ENCODE assay signal across 9 cellular contexts in the genomic region with DNA sequence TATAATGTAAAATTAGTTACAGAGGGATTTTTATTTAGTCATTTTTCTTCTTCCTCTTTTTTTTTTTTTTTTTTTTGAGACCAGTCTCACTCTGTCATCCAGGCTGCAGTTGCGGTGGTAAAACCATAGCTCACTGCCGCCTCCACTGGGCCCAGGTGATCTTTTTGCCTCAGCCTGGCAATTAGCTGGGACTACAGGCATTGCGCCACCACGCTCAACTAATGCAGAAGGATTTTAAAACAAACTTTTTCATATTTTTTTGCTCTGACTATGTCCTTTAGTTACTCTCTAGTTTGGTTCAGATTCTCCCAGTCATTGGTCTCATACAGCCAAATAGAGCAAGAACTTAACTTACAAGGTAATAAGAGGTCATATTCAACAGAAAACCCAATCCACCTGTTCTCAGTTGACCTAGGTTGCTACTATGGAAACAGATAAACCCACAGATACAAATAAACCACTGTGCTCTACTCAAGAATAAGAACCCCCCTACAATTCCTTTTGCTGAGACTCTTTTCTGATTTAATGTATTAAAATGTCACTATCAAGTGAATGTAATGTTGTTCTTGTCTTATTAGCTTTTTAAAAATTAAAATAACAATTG. TPM values are rescaled to one million over a fixed set of nuclear protein-coding genes. Genes with fewer than 3 reads are reported as not detected.
DNase-seq lines count a peak whose midpoint lies in the region; ATAC-seq and TF ChIP-seq lines count a peak whose summit lies in the region.
"Had no signal": no experiment of that assay in that cellular context is flagged by ENCODE, and none has a peak within 500 bp of the region (broad histone marks: within the 10 kb centered on the region; RNA-seq: fewer than 3 reads in every experiment).

No MANE protein-coding gene starts in this region.

- CTCF ChIA-PET in SK-N-SH (lab: Yijun Ruan, JAX), result no interaction called here

- POLR2A ChIA-PET in SK-N-SH (lab: Yijun Ruan, JAX), result no interaction called here

- no peaks in the 10 kb centered on the region for H3K27me3 ChIP-seq in SK-N-SH (ENCODE audit: insufficient read depth)
- H3K27me3 ChIP-seq: BLaER1 had no signal

- H3K27me3 Mint-ChIP-seq in natural killer cell (ENCODE audit: low read depth in 2 of 2), result no peaks in the 10 kb centered on the region
- peaks cover 0 to 2% of the 10 kb centered on the region in 2 donors for H3K27me3 Mint-ChIP-seq in natural killer cell treated with Interleukin-12 subunit alpha and Interleukin-12 subunit beta and Interleukin-15 and Interleukin-18, amount 100 ng/mL, for 72 hours
- no peaks in the 10 kb centered on the region for H3K27me3 Mint-ChIP-seq in progenitor cell of endocrine pancreas

- no peak overlapping the region for H3K27ac ChIP-seq in SK-N-SH (ENCODE audit: low read depth in 2 of 2, low read length in 1 of 2)
- H3K27ac ChIP-seq: BLaER1 had no signal

- H3K79me2 ChIP-seq in SK-N-SH (ENCODE audit: insufficient read depth), result no peaks in the 10 kb centered on the region

- H3K9ac ChIP-seq in SK-N-SH, result no peak overlapping the region
- H3K9ac ChIP-seq: BLaER1 had no signal

- DNase-seq in natural killer cell (no peak), progenitor cell of endocrine pancreas (ENCODE audit: low spot score, unreplicated experiment) (no peak), NCI-H1092 (lab: John Stamatoyannopoulos, UW) (no peak), SK-N-SH (no peak), NCI-H1092 treated with DMSO at 0.1 percent for 48 hours (lab: John Stamatoyannopoulos, UW) (no peak)
- no peak for DNase-seq in natural killer cell treated with Interleukin-12 subunit alpha and Interleukin-12 subunit beta and Interleukin-15 and Interleukin-18, amount 100 ng/mL, for 72 hours (ENCODE audit: low spot score)
- peak; percentile 46 for DNase-seq in activated CD4-positive, alpha-beta T cell treated with anti-CD3 and anti-CD28 coated beads, Interleukin-2, amount 50 U/mL, for 1 hour

- H3K4me3 ChIP-seq in SK-N-SH (ENCODE audit: low read depth in 2 of 2, low read length in 1 of 2), result no peak overlapping the region
- H3K4me3 ChIP-seq: BLaER1 had no signal

- H3K36me3 ChIP-seq in SK-N-SH (replicated peaks in 1 of 2; ENCODE audit: control insufficient read depth in 1 of 2, insufficient read depth in 2 of 2, low read length in 1 of 2), result no peaks in the 10 kb centered on the region
- H3K36me3 ChIP-seq: BLaER1 had no signal

- peaks cover 5 to 11% of the 10 kb centered on the region in 2 donors for H3K4me1 Mint-ChIP-seq in natural killer cell
- peaks cover 0 to 5% of the 10 kb centered on the region in 2 donors for H3K4me1 Mint-ChIP-seq in natural killer cell treated with Interleukin-12 subunit alpha and Interleukin-12 subunit beta and Interleukin-15 and Interleukin-18, amount 100 ng/mL, for 72 hours (ENCODE audit: low read depth in 2 of 2)
- peaks cover 25% of the 10 kb centered on the region for H3K4me1 Mint-ChIP-seq in progenitor cell of endocrine pancreas (ENCODE audit: low read depth)

- H3K36me3 Mint-ChIP-seq in natural killer cell (no peaks in the 10 kb centered on the region), progenitor cell of endocrine pancreas (ENCODE audit: insufficient read depth) (peaks cover 1% of the 10 kb centered on the region)
- no peaks in the 10 kb centered on the region for H3K36me3 Mint-ChIP-seq in natural killer cell treated with Interleukin-12 subunit alpha and Interleukin-12 subunit beta and Interleukin-15 and Interleukin-18, amount 100 ng/mL, for 72 hours

- H2AFZ ChIP-seq in SK-N-SH (ENCODE audit: low read depth), result no peak overlapping the region

- no peak for TF ChIP-seq RAD21 in SK-N-SH (IDR thresholded peaks at IDR 0.05; ENCODE audit: low read length)

- H3K9me3 Mint-ChIP-seq in natural killer cell, result no peaks in the 10 kb centered on the region
- H3K9me3 Mint-ChIP-seq in natural killer cell treated with Interleukin-12 subunit alpha and Interleukin-12 subunit beta and Interleukin-15 and Interleukin-18, amount 100 ng/mL, for 72 hours, result no peaks in the 10 kb centered on the region
- H3K9me3 Mint-ChIP-seq in progenitor cell of endocrine pancreas (ENCODE audit: low read depth), result peaks cover 9% of the 10 kb centered on the region

- no peaks in the 10 kb centered on the region for H3K4me1 ChIP-seq in SK-N-SH (ENCODE audit: control insufficient read depth in 1 of 2, insufficient read depth in 2 of 2, low read depth in 1 of 2, low read length in 1 of 2)

- H4K20me1 ChIP-seq in SK-N-SH (ENCODE audit: insufficient read depth), result no peaks in the 10 kb centered on the region
- H4K20me1 ChIP-seq: BLaER1 had no signal

- peak; percentile 59 to 64 (median 63) for ATAC-seq in natural killer cell
- no peak for ATAC-seq in natural killer cell treated with Interleukin-12 subunit alpha and Interleukin-12 subunit beta and Interleukin-15 and Interleukin-18, amount 100 ng/mL, for 72 hours
- peak; percentile 93 for ATAC-seq in HG03520 (IDR thresholded peaks at IDR 0.05; ENCODE audit: unreplicated experiment)

- WGBS in SK-N-SH (ENCODE audit: low lambda C conversion rate), result 83% methylated on average over 4 of the region's 4 CpGs

- no peak for TF ChIP-seq EP300 in SK-N-SH (IDR thresholded peaks at IDR 0.05; ENCODE audit: borderline replicate concordance in 1 of 2, low read depth in 1 of 2, low read length in 1 of 2)

- no peaks in the 10 kb centered on the region for H3K9me2 ChIP-seq in SK-N-SH

- H3K27ac Mint-ChIP-seq in natural killer cell, result no peak overlapping the region
- H3K27ac Mint-ChIP-seq in natural killer cell treated with Interleukin-12 subunit alpha and Interleukin-12 subunit beta and Interleukin-15 and Interleukin-18, amount 100 ng/mL, for 72 hours, result no peak overlapping the region
- peak overlapping the region; percentile 76 for H3K27ac Mint-ChIP-seq in progenitor cell of endocrine pancreas

- H3F3A ChIP-seq in SK-N-SH (replicated peaks; ENCODE audit: insufficient read depth), result no peaks in the 10 kb centered on the region

- no peak overlapping the region for H3K4me2 ChIP-seq in SK-N-SH
- H3K4me2 ChIP-seq: BLaER1 had no signal

- H3K9me3 ChIP-seq in SK-N-SH, result no peaks in the 10 kb centered on the region
- H3K9me3 ChIP-seq: BLaER1 had no signal

- H3K4me3 Mint-ChIP-seq in natural killer cell (no peak overlapping the region), progenitor cell of endocrine pancreas (ENCODE audit: low read depth) (no peak overlapping the region)
- H3K4me3 Mint-ChIP-seq in natural killer cell treated with Interleukin-12 subunit alpha and Interleukin-12 subunit beta and Interleukin-15 and Interleukin-18, amount 100 ng/mL, for 72 hours, result no peak overlapping the region

- intact Hi-C loops in natural killer cell (cut with micrococcal nuclease), result loop anchor here (5.0 kb wide), 1 partner anchor 145 kb away; no protein-coding TSS in a partner anchor

- TF ChIP-seq CTCF in natural killer cell (IDR thresholded peaks at IDR 0.05), result no peak
- TF ChIP-seq CTCF in progenitor cell of endocrine pancreas (IDR thresholded peaks at IDR 0.05; ENCODE audit: unreplicated experiment), result no peak
- no peak for TF ChIP-seq CTCF in SK-N-SH (IDR thresholded peaks at IDR 0.05)

TF ChIP-seq in SK-N-SH, 30 proteins besides CTCF, POLR2A, EP300 and RAD21:
- no peak for TF ChIP-seq JUND (IDR thresholded peaks at IDR 0.05)
- no peak for TF ChIP-seq YY1 (IDR thresholded peaks at IDR 0.05; ENCODE audit: low read depth)
TF ChIP-seq in SK-N-SH: peak in this region for 0.

RNA-seq across cellular contexts. Expression of gene TTC39B, which starts 50.1 kb away (rescaled TPM):
- 10 to 100 TPM; 51.2 to 65.1 (median 54.2) TPM for total RNA-seq in natural killer cell
- 10 to 100 TPM; 12.4 to 20.6 TPM for total RNA-seq in natural killer cell treated with Interleukin-12 subunit alpha and Interleukin-12 subunit beta and Interleukin-15 and Interleukin-18, amount 100 ng/mL, for 72 hours
- total RNA-seq in progenitor cell of endocrine pancreas, result 6.6 and 7.8 TPM in 2 replicates
- 0.54 and 0.78 TPM in 2 replicates for polyA plus RNA-seq in SK-N-SH (2012; rRNA removed)
- 0.47 and 0.51 TPM in 2 replicates for polyA plus RNA-seq in SK-N-SH (2012; cell fraction: cytosol; rRNA removed)
- 1.3 and 2.6 TPM in 2 replicates for polyA plus RNA-seq in SK-N-SH (2012; cell fraction: nucleus; rRNA removed)

Comparison
In these comparisons a context has a peak if more than half of its experiments do, and no peak if none do; other contexts are left out.
1. ATAC-seq: peak in natural killer cell (3 of 3) and HG03520 (single experiment); none in natural killer cell treated with Interleukin-12 subunit alpha and Interleukin-12 subunit beta and Interleukin-15 and Interleukin-18, amount 100 ng/mL, for 72 hours (0 of 2).